Comparison of ENCODE assay signal across 22 cellular contexts in the genomic region with DNA sequence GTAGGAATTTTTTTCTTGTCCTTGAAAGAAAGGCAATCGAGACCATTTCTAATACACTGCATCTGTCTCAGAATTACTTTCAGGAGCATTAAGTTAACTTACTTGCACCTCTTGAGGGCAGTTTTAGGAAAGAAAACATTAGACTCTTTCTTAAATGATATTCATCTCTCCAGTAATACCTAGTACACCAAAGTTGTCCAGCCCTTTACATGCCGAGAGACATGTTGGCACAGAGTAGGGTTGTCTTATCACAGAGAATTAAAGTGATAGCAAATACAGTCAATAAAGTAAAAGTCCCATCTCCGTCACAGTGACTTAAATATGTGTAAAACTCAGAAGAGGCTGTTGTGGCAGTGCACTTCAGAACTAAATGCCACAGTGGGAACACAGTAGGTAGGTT.
"Had no signal": no experiment of that assay in that cellular context is flagged by ENCODE, and none has a peak within 500 bp of the region (broad histone marks: within the 10 kb centered on the region; RNA-seq: fewer than 3 reads in every experiment).

No MANE protein-coding gene starts in this region.

- H3K4me1 ChIP-seq: foreskin keratinocyte, gastroesophageal sphincter, left lung, lower lobe of right lung had no signal

- ATAC-seq: foreskin keratinocyte, gastroesophageal sphincter, left lung, lower lobe of right lung, mucosa of descending colon had no signal

- FAIRE-seq: colon, endothelial cell of umbilical vein, frontal cortex, kidney had no signal

- DNase-seq: dermis blood vessel endothelial cell; dorsolateral prefrontal cortex; effector CD4-positive, alpha-beta T cell; effector memory CD4-positive, alpha-beta T cell; foreskin keratinocyte; hypothalamus; immature natural killer cell; islet precursor cell; kidney; kidney glomerular epithelial cell; left lung; lower lobe of right lung; mesenchymal stem cell; mucosa of descending colon; naive B cell had no signal

- H3K4me3 ChIP-seq: coronary artery, dorsolateral prefrontal cortex, esophagus muscularis mucosa, gastroesophageal sphincter, hepatocyte, left lung, lower lobe of right lung, mucosa of descending colon had no signal

- H3K27me3 ChIP-seq: esophagus muscularis mucosa, gastroesophageal sphincter, hepatocyte, left lung had no signal

- H3K36me3 ChIP-seq: esophagus muscularis mucosa, gastroesophageal sphincter, left lung, lower lobe of right lung had no signal

- H3K27ac ChIP-seq: coronary artery, dorsolateral prefrontal cortex, esophagus muscularis mucosa, foreskin keratinocyte, gastroesophageal sphincter, hepatocyte, left lung, lower lobe of right lung had no signal

- H3K9me3 ChIP-seq: esophagus muscularis mucosa, gastroesophageal sphincter, left lung, lower lobe of right lung, mucosa of descending colon had no signal
